Comparison of ENCODE assay signal across 20 cellular contexts in the genomic region with DNA sequence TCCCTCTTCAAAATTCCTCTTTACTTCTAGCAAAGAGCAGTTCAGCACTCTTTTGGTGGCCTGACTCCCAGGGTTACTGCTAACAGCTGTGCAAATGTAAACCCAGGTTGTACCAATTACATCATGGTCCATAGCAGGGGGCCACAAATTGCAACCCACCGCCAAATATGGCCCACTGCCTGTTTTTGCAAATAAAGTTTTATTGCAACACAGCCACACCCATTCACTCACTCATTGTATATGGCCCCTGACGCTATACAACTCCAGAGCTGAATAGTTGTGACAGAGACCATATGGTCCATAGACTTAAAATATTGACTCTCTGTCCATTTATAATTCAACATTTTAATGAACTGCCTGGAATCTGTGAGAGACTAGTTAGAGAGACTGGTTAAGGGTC.
DNase-seq lines count a peak whose midpoint lies in the region; ATAC-seq, FAIRE-seq and TF ChIP-seq lines count a peak whose summit lies in the region.
"Had no signal": no experiment of that assay in that cellular context is flagged by ENCODE, and none has a peak within 500 bp of the region (broad histone marks: within the 10 kb centered on the region; RNA-seq: fewer than 3 reads in every experiment).

No MANE protein-coding gene starts in this region.

- TF ChIP-seq EP300 in HepG2 (IDR thresholded peaks at IDR 0.05; ENCODE audit: low read depth in 2 of 2, low read length in 2 of 2) (no peak), HepG2 (CRISPR knock-in tag; IDR thresholded peaks at IDR 0.05; ENCODE audit: borderline replicate concordance) (no peak)

- WGBS in HepG2 (ENCODE audit: low lambda C conversion rate) = 2% methylated on average over 2 of the region's 2 CpGs
- 71% methylated on average over 2 of the region's 2 CpGs for WGBS in right lobe of liver (ENCODE audit: insufficient coverage, low coverage, low lambda C conversion rate, missing lambda C conversion rate)
- 79% methylated on average over 2 of the region's 2 CpGs for WGBS in hepatocyte (ENCODE audit: low lambda C conversion rate, missing lambda C conversion rate)

- H3K36me3 ChIP-seq in HepG2 (replicated peaks in 1 of 2; ENCODE audit: control insufficient read depth in 1 of 2, insufficient read depth in 2 of 2, low read length in 2 of 2) (no peaks in the 10 kb centered on the region), right lobe of liver (no peaks in the 10 kb centered on the region), astrocyte (ENCODE audit: insufficient read depth, low read length) (no peaks in the 10 kb centered on the region), hepatocyte (replicated peaks; ENCODE audit: insufficient read depth, low read depth) (no peaks in the 10 kb centered on the region)
- H3K36me3 ChIP-seq: BE2C had no signal

- H3K27ac Mint-ChIP-seq in astrocyte (ENCODE audit: unreplicated experiment) = peak overlapping the region; percentile 43
- H3K27ac Mint-ChIP-seq in type B pancreatic cell = peak overlapping the region; percentile 34

- in situ Hi-C loops in HepG2 (cut with HindIII; ENCODE audit: extremely low pct_ligation_motif_present, low pct_unique_long_range_greater_than_20kb) = loop anchor here (5.0 to 25.0 kb wide), 3 partner anchors 87 to 522 kb away; a partner anchor contains a TSS

- H3K79me2 ChIP-seq in HepG2 (ENCODE audit: insufficient read depth, low read length) = no peaks in the 10 kb centered on the region
- no peaks in the 10 kb centered on the region for H3K79me2 ChIP-seq in astrocyte (ENCODE audit: insufficient read depth, low read length)
- no peaks in the 10 kb centered on the region for H3K79me2 ChIP-seq in hepatocyte

- no peak overlapping the region for H3K4me3 ChIP-seq in HepG2 (replicated peaks in 1 of 3; ENCODE audit: insufficient read depth in 1 of 3, low read depth in 2 of 3, low read length in 3 of 3)
- no peak overlapping the region for H3K4me3 ChIP-seq in right lobe of liver
- H3K4me3 ChIP-seq in astrocyte (ENCODE audit: insufficient read depth, low read depth, low read length) = no peak overlapping the region
- H3K4me3 ChIP-seq in hepatocyte = no peak overlapping the region
- H3K4me3 ChIP-seq: GM23248 had no signal

- no TSS peak for BruUV-seq in HepG2 (replicated peaks; lab: Mats Ljungman, UMichigan)

- ATAC-seq in HepG2 = no peak
- ATAC-seq in right lobe of liver = no peak
- ATAC-seq in HG02885 (IDR thresholded peaks at IDR 0.05; ENCODE audit: poor library complexity, unreplicated experiment) = no peak

- no peaks in the 10 kb centered on the region for H3K27me3 Mint-ChIP-seq in astrocyte (ENCODE audit: low read depth, unreplicated experiment)
- peaks cover 3% of the 10 kb centered on the region for H3K27me3 Mint-ChIP-seq in type B pancreatic cell

- no peak overlapping the region for H2AFZ ChIP-seq in HepG2 (ENCODE audit: low read length)
- H2AFZ ChIP-seq in astrocyte (ENCODE audit: low read depth, low read length) = no peak overlapping the region
- no peak overlapping the region for H2AFZ ChIP-seq in hepatocyte
- H2AFZ ChIP-seq: GM23248 had no signal

- H3K4me1 ChIP-seq in HepG2 (ENCODE audit: insufficient read depth, low read length) = no peaks in the 10 kb centered on the region
- H3K4me1 ChIP-seq in right lobe of liver = no peaks in the 10 kb centered on the region
- H3K4me1 ChIP-seq in astrocyte (ENCODE audit: insufficient read depth, low read length) = no peaks in the 10 kb centered on the region
- peaks cover 10% of the 10 kb centered on the region for H3K4me1 ChIP-seq in hepatocyte (ENCODE audit: insufficient read depth)
- H3K4me1 ChIP-seq: BE2C had no signal

- no peaks in the 10 kb centered on the region for H4K20me1 ChIP-seq in HepG2 (ENCODE audit: insufficient read depth, low read length)
- H4K20me1 ChIP-seq in astrocyte (ENCODE audit: insufficient read depth, low read length) = no peaks in the 10 kb centered on the region
- H4K20me1 ChIP-seq in hepatocyte (ENCODE audit: insufficient read depth, poor library complexity, severe bottlenecking) = no peaks in the 10 kb centered on the region

- peaks cover 5% of the 10 kb centered on the region for H3K9me3 Mint-ChIP-seq in astrocyte (ENCODE audit: unreplicated experiment)
- H3K9me3 Mint-ChIP-seq in type B pancreatic cell = no peaks in the 10 kb centered on the region
- H3K9me3 Mint-ChIP-seq: CD4-positive, alpha-beta memory T cell had no signal

- H3K4me2 ChIP-seq in HepG2 (ENCODE audit: low read depth, low read length) (no peak overlapping the region), astrocyte (ENCODE audit: low read length) (no peak overlapping the region), hepatocyte (no peak overlapping the region)

- FAIRE-seq in HepG2 (lab: Jason Lieb, UNC) (no peak), astrocyte (lab: Jason Lieb, UNC) (no peak)
- FAIRE-seq: G401.6, GM12891, HTR-8/SVneo had no signal

- no peak overlapping the region for H3K9ac ChIP-seq in HepG2 (ENCODE audit: insufficient read depth, low read depth, low read length)
- H3K9ac ChIP-seq in astrocyte (ENCODE audit: low read length) = no peak overlapping the region
- H3K9ac ChIP-seq: GM23248 had no signal

- intact Hi-C loops in HepG2 (cut with micrococcal nuclease; ENCODE audit: unreplicated experiment) (loop anchor here (5.0 kb wide), 1 partner anchor 517 kb away; no protein-coding TSS in a partner anchor), right lobe of liver (cut with DNase I) (loop anchor here in 1 of 2 donors (5.0 kb wide), 1 partner anchor 317 kb away; no protein-coding TSS in a partner anchor)

- CTCF ChIA-PET in HepG2 (lab: Yijun Ruan, JAX; ENCODE audit: low intra/inter-chr PET ratio, low total read pairs) = no interaction called here

- H3K9me3 ChIP-seq in HepG2 (ENCODE audit: low read length) (0 out of 2 replicates have a peak, but pooled peaks cover under 1% of the 10 kb centered on the region), right lobe of liver (no peaks in the 10 kb centered on the region), astrocyte (ENCODE audit: insufficient read depth, low read depth, low read length) (peaks cover 3% of the 10 kb centered on the region), hepatocyte (ENCODE audit: low read depth) (no peaks in the 10 kb centered on the region)
- H3K9me3 ChIP-seq: BE2C had no signal

- no peak for TF ChIP-seq RAD21 in HepG2 (CRISPR knock-in tag; IDR thresholded peaks at IDR 0.05)

- H3K4me3 Mint-ChIP-seq in astrocyte (ENCODE audit: unreplicated experiment) (no peak overlapping the region), type B pancreatic cell (no peak overlapping the region)
- H3K4me3 Mint-ChIP-seq: CD4-positive, alpha-beta memory T cell had no signal

- H3K36me3 Mint-ChIP-seq in astrocyte (ENCODE audit: low read depth, unreplicated experiment) = no peaks in the 10 kb centered on the region
- H3K36me3 Mint-ChIP-seq in type B pancreatic cell = no peaks in the 10 kb centered on the region
- H3K36me3 Mint-ChIP-seq: CD4-positive, alpha-beta memory T cell had no signal

- POLR2A ChIA-PET in HepG2 (lab: Yijun Ruan, JAX) = no interaction called here

- H3K4me1 Mint-ChIP-seq in astrocyte (ENCODE audit: low read depth, unreplicated experiment) = peaks cover 43% of the 10 kb centered on the region
- peaks cover 37% of the 10 kb centered on the region for H3K4me1 Mint-ChIP-seq in type B pancreatic cell (ENCODE audit: unreplicated experiment)

- no peak for DNase-seq in HepG2 (ENCODE audit: low spot score)
- DNase-seq in right lobe of liver = no peak
- no peak for DNase-seq in astrocyte (ENCODE audit: low read depth)
- DNase-seq in hepatocyte (ENCODE audit: low spot score) = no peak
- no peak for DNase-seq in type B pancreatic cell (ENCODE audit: extremely low spot score, unreplicated experiment)
- no peak for DNase-seq in NCI-H1694 treated with DMSO at 0.1 percent for 48 hours (lab: John Stamatoyannopoulos, UW)
- no peak for DNase-seq in DMS79 (lab: John Stamatoyannopoulos, UW)
- DNase-seq: 8988T; ACHN; BE2C; CD4-positive, alpha-beta memory T cell; DMS79 treated with DMSO at 0.1 percent for 48 hours; EL; GM23248; H7 had no signal

- H3K9me2 ChIP-seq in hepatocyte (replicated peaks; ENCODE audit: insufficient read depth) = no peaks in the 10 kb centered on the region

- TF ChIP-seq CTCF in HepG2 (CRISPR knock-in tag; IDR thresholded peaks at IDR 0.05) = no peak
- TF ChIP-seq CTCF in right lobe of liver (IDR thresholded peaks at IDR 0.05) = no peak
- TF ChIP-seq CTCF in astrocyte (IDR thresholded peaks at IDR 0.05; ENCODE audit: insufficient read depth, low read depth, low read length) = no peak
- no peak for TF ChIP-seq CTCF in hepatocyte (IDR thresholded peaks at IDR 0.05; ENCODE audit: poor library complexity)
- no peak for TF ChIP-seq CTCF in type B pancreatic cell (conservative IDR thresholded peaks at IDR 0.05)

- H3K27ac ChIP-seq in HepG2 (ENCODE audit: extremely low read length, insufficient read depth, low read length) (no peak overlapping the region), right lobe of liver (no peak overlapping the region), astrocyte (ENCODE audit: low read depth, low read length) (no peak overlapping the region), hepatocyte (peak overlapping the region; percentile 17)
- H3K27ac ChIP-seq: C4-2B, GM23248 had no signal

- TF ChIP-seq POLR2A in HepG2 (IDR thresholded peaks at IDR 0.05; ENCODE audit: insufficient read depth in 1 of 2, low read depth in 2 of 2, low read length in 2 of 2) (no peak), right lobe of liver (IDR thresholded peaks at IDR 0.05) (no peak)

- H3K27me3 ChIP-seq in HepG2 (ENCODE audit: control insufficient read depth in 1 of 2, insufficient read depth in 2 of 2, low read length in 2 of 2) (peaks cover 3 to 53% of the 10 kb centered on the region in 2 experiments; a peak in 4 of 5 replicates), right lobe of liver (no peaks in the 10 kb centered on the region), astrocyte (ENCODE audit: insufficient read depth, low read length) (no peaks in the 10 kb centered on the region), hepatocyte (no peaks in the 10 kb centered on the region)

TF ChIP-seq in HepG2, 621 proteins besides CTCF, POLR2A, EP300 and RAD21 (continues in another document):
- no peak for TF ChIP-seq ZNF224 (CRISPR knock-in tag; IDR thresholded peaks at IDR 0.05)
